ENCODE assay signal across 1 cellular context in genomic region chr1:115332813-115333608, GRCh38.
TF ChIP-seq lines count a peak whose summit lies in the region.

No MANE protein-coding gene starts in this region.

TF ChIP-seq in SK-N-SH, 30 proteins besides CTCF, POLR2A, EP300 and RAD21 (continued from another document):
- TF ChIP-seq, protein P1, sequence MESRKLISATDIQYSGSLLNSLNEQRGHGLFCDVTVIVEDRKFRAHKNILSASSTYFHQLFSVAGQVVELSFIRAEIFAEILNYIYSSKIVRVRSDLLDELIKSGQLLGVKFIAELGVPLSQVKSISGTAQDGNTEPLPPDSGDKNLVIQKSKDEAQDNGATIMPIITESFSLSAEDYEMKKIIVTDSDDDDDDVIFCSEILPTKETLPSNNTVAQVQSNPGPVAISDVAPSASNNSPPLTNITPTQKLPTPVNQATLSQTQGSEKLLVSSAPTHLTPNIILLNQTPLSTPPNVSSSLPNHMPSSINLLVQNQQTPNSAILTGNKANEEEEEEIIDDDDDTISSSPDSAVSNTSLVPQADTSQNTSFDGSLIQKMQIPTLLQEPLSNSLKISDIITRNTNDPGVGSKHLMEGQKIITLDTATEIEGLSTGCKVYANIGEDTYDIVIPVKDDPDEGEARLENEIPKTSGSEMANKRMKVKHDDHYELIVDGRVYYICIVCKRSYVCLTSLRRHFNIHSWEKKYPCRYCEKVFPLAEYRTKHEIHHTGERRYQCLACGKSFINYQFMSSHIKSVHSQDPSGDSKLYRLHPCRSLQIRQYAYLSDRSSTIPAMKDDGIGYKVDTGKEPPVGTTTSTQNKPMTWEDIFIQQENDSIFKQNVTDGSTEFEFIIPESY (IDR thresholded peaks at IDR 0.05; ENCODE audit: borderline replicate concordance, low read depth): no peak
TF ChIP-seq in SK-N-SH: peak in this region for 2.
